In genomic region chr9:12989669-12990068, GRCh38 we compare ENCODE assay signal across 25 cellular contexts.
"Had no signal": no experiment of that assay in that cellular context is flagged by ENCODE, and none has a peak within 500 bp of the region (broad histone marks: within the 10 kb centered on the region; RNA-seq: fewer than 3 reads in every experiment).

No MANE protein-coding gene starts in this region.

- H3K27me3 ChIP-seq: heart right ventricle, hepatocyte, pancreas, suprapubic skin, tibial artery, uterus had no signal

- H3K4me1 ChIP-seq: heart right ventricle, left ventricle myocardium inferior, prostate gland, suprapubic skin, tibial artery, uterus had no signal

- H3K27ac ChIP-seq: heart right ventricle, hepatocyte, left ventricle myocardium inferior, pancreas, prostate gland, skin epidermis, suprapubic skin, thoracic aorta, tibial artery, uterus had no signal

- H3K36me3 ChIP-seq: heart right ventricle, left ventricle myocardium inferior, pancreas, prostate gland, suprapubic skin, thoracic aorta, tibial artery, uterus had no signal

- H3K9me3 ChIP-seq: heart right ventricle, left ventricle myocardium inferior, pancreas, prostate gland, suprapubic skin, thoracic aorta, tibial artery, uterus had no signal

- ATAC-seq: heart right ventricle; left cardiac atrium; natural killer cell; pancreas; right cardiac atrium; sciatic nerve; stimulated activated effector memory CD8-positive, alpha-beta T cell treated with anti-CD3 and anti-CD28 coated beads, Interleukin-12 subunit alpha, Interleukin-12 subunit beta, amount 100 ng/mL, for 72 hours had no signal

- DNase-seq: heart right ventricle; kidney glomerular epithelial cell; left cardiac atrium; left ventricle myocardium inferior; mesendoderm; naive B cell; natural killer cell; nephron progenitor cell; pancreas; posterior cingulate gyrus; retina; right cardiac atrium; stimulated activated CD4-positive, alpha-beta T cell treated with anti-CD3 and anti-CD28 coated beads, Interleukin-4, amount 100 ng/mL, for 24 hours; stimulated activated naive CD4-positive, alpha-beta T cell; tibial artery; trophoblast cell; uterus had no signal

- H3K4me3 ChIP-seq: heart right ventricle, hepatocyte, left ventricle myocardium inferior, lung, pancreas, prostate gland, skin epidermis, suprapubic skin, thoracic aorta, tibial artery, uterus had no signal
